8 cellular contexts compared by ENCODE assay signal in genomic region chr2:71452565-71452964, GRCh38. TPM values are rescaled to one million over a fixed set of nuclear protein-coding genes. Genes with fewer than 3 reads are reported as not detected.
DNase-seq lines count a peak whose midpoint lies in the region; ATAC-seq and TF ChIP-seq lines count a peak whose summit lies in the region.

No MANE protein-coding gene starts in this region.

- POLR2A ChIA-PET in activated naive CD8-positive, alpha-beta T cell treated with anti-CD3 and anti-CD28 coated beads, Interleukin-2, amount 10 ng/mL, durations not matched to agents 7 days and 5 days (lab: Charles Lee): no interaction called here

- peaks cover 10% of the 10 kb centered on the region for H3K27me3 ChIP-seq in colonic mucosa

- no peak for TF ChIP-seq CTCF in colonic mucosa (IDR thresholded peaks at IDR 0.05)

- H3K4me3 ChIP-seq in colonic mucosa: no peak overlapping the region

- peak; percentile 30 to 60 for DNase-seq in NCI-H526 (lab: John Stamatoyannopoulos, UW)
- no peak for DNase-seq in NCI-H526 treated with DMSO at 0.1 percent for 48 hours (lab: John Stamatoyannopoulos, UW)
- peak; percentile 73 for DNase-seq in NCI-H146 (lab: John Stamatoyannopoulos, UW)
- DNase-seq in activated naive CD8-positive, alpha-beta T cell treated with anti-CD3 and anti-CD28 coated beads, Interleukin-2, amount 10 ng/mL, durations not matched to agents 7 days and 5 days: no peak
- peak; percentile 70 for DNase-seq in kidney tubule cell (ENCODE audit: low spot score)
- DNase-seq in activated T-helper 2 cell treated with anti-CD3 and anti-CD28 coated beads, Interferon-gamma antibody, Interleukin-2, Interleukin-4, amounts not matched to agents 10 μg/mL and 5 μg/mL and 100 μg/mL, durations not matched to agents 14 hours and 24 hours and 36 hours (ENCODE audit: low spot score): no peak
- DNase-seq in colonic mucosa: no peak

- no peak overlapping the region for H3K27ac ChIP-seq in colonic mucosa

- H3K27ac Mint-ChIP-seq in activated naive CD8-positive, alpha-beta T cell treated with anti-CD3 and anti-CD28 coated beads, Interleukin-2, amount 10 ng/mL, durations not matched to agents 7 days and 5 days: no peak overlapping the region
- no peak overlapping the region for H3K27ac Mint-ChIP-seq in activated T-helper 2 cell treated with anti-CD3 and anti-CD28 coated beads, Interferon-gamma antibody, Interleukin-2, Interleukin-4, amounts not matched to agents 10 μg/mL and 5 μg/mL and 100 μg/mL, durations not matched to agents 14 hours and 24 hours and 36 hours

- H3K4me1 Mint-ChIP-seq in activated naive CD8-positive, alpha-beta T cell treated with anti-CD3 and anti-CD28 coated beads, Interleukin-2, amount 10 ng/mL, durations not matched to agents 7 days and 5 days: peaks cover 29% of the 10 kb centered on the region
- H3K4me1 Mint-ChIP-seq in activated T-helper 2 cell treated with anti-CD3 and anti-CD28 coated beads, Interferon-gamma antibody, Interleukin-2, Interleukin-4, amounts not matched to agents 10 μg/mL and 5 μg/mL and 100 μg/mL, durations not matched to agents 14 hours and 24 hours and 36 hours (ENCODE audit: low read depth): peaks cover 9% of the 10 kb centered on the region

- no peaks in the 10 kb centered on the region for H3K9me3 ChIP-seq in colonic mucosa

- H3K36me3 ChIP-seq in colonic mucosa: no peaks in the 10 kb centered on the region

- H3K9ac ChIP-seq in colonic mucosa (ENCODE audit: low read depth in 2 of 2, low read length in 2 of 2): no peak overlapping the region

- peaks cover 4% of the 10 kb centered on the region for H3K4me1 ChIP-seq in colonic mucosa

- peak overlapping the region; percentile 14 for H3K4me3 Mint-ChIP-seq in activated naive CD8-positive, alpha-beta T cell treated with anti-CD3 and anti-CD28 coated beads, Interleukin-2, amount 10 ng/mL, durations not matched to agents 7 days and 5 days
- no peak overlapping the region for H3K4me3 Mint-ChIP-seq in activated T-helper 2 cell treated with anti-CD3 and anti-CD28 coated beads, Interferon-gamma antibody, Interleukin-2, Interleukin-4, amounts not matched to agents 10 μg/mL and 5 μg/mL and 100 μg/mL, durations not matched to agents 14 hours and 24 hours and 36 hours (ENCODE audit: low read depth)

- H3K9me3 Mint-ChIP-seq in activated naive CD8-positive, alpha-beta T cell treated with anti-CD3 and anti-CD28 coated beads, Interleukin-2, amount 10 ng/mL, durations not matched to agents 7 days and 5 days: no peaks in the 10 kb centered on the region
- H3K9me3 Mint-ChIP-seq in activated T-helper 2 cell treated with anti-CD3 and anti-CD28 coated beads, Interferon-gamma antibody, Interleukin-2, Interleukin-4, amounts not matched to agents 10 μg/mL and 5 μg/mL and 100 μg/mL, durations not matched to agents 14 hours and 24 hours and 36 hours: no peaks in the 10 kb centered on the region

- H3K36me3 Mint-ChIP-seq in activated naive CD8-positive, alpha-beta T cell treated with anti-CD3 and anti-CD28 coated beads, Interleukin-2, amount 10 ng/mL, durations not matched to agents 7 days and 5 days: no peaks in the 10 kb centered on the region
- no peaks in the 10 kb centered on the region for H3K36me3 Mint-ChIP-seq in activated T-helper 2 cell treated with anti-CD3 and anti-CD28 coated beads, Interferon-gamma antibody, Interleukin-2, Interleukin-4, amounts not matched to agents 10 μg/mL and 5 μg/mL and 100 μg/mL, durations not matched to agents 14 hours and 24 hours and 36 hours (ENCODE audit: low read depth)

- intact Hi-C loops in activated T-helper 2 cell treated with anti-CD3 and anti-CD28 coated beads, Interferon-gamma antibody, Interleukin-2, Interleukin-4, amounts not matched to agents 10 μg/mL and 5 μg/mL and 100 μg/mL, durations not matched to agents 14 hours and 24 hours and 36 hours (cut with micrococcal nuclease): loop anchor here (5.0 kb wide), 1 partner anchor 225 kb away; the partner anchor contains the start of gene PAIP2B
- intact Hi-C loops in colonic mucosa (cut with DNase I): no loop called here

- H3K27me3 Mint-ChIP-seq in activated naive CD8-positive, alpha-beta T cell treated with anti-CD3 and anti-CD28 coated beads, Interleukin-2, amount 10 ng/mL, durations not matched to agents 7 days and 5 days: peaks cover 42% of the 10 kb centered on the region
- H3K27me3 Mint-ChIP-seq in activated T-helper 2 cell treated with anti-CD3 and anti-CD28 coated beads, Interferon-gamma antibody, Interleukin-2, Interleukin-4, amounts not matched to agents 10 μg/mL and 5 μg/mL and 100 μg/mL, durations not matched to agents 14 hours and 24 hours and 36 hours (ENCODE audit: low read depth): peaks cover 52% of the 10 kb centered on the region

- peak; percentile 77 for ATAC-seq in activated naive CD8-positive, alpha-beta T cell treated with anti-CD3 and anti-CD28 coated beads, Interleukin-2, amount 10 ng/mL, durations not matched to agents 7 days and 5 days (ENCODE audit: low read depth)
- ATAC-seq in GM21447 (IDR thresholded peaks at IDR 0.05; ENCODE audit: unreplicated experiment): no peak

RNA-seq across cellular contexts. Expression of gene DYSF, which starts 0.8 kb away (rescaled TPM):
- total RNA-seq in activated naive CD8-positive, alpha-beta T cell treated with anti-CD3 and anti-CD28 coated beads, Interleukin-2, amount 10 ng/mL, durations not matched to agents 7 days and 5 days: 1 to 10 TPM; 6.3 to 6.7 TPM
- 0.05 TPM in 1 of 2 replicates, not detected in the other for total RNA-seq in activated T-helper 2 cell treated with anti-CD3 and anti-CD28 coated beads, Interferon-gamma antibody, Interleukin-2, Interleukin-4, amounts not matched to agents 10 μg/mL and 5 μg/mL and 100 μg/mL, durations not matched to agents 14 hours and 24 hours and 36 hours
- 1 to 10 TPM; 2.4 to 7.5 TPM for total RNA-seq in colonic mucosa

Comparison
In these comparisons a context has a peak if more than half of its experiments do, and no peak if none do; other contexts are left out.
1. DNase-seq: peak in NCI-H526 (2 of 2), NCI-H146 (single experiment) and kidney tubule cell (single experiment); none in NCI-H526 treated with DMSO at 0.1 percent for 48 hours (single experiment), activated naive CD8-positive, alpha-beta T cell treated with anti-CD3 and anti-CD28 coated beads, Interleukin-2, amount 10 ng/mL, durations not matched to agents 7 days and 5 days (single experiment), activated T-helper 2 cell treated with anti-CD3 and anti-CD28 coated beads, Interferon-gamma antibody, Interleukin-2, Interleukin-4, amounts not matched to agents 10 μg/mL and 5 μg/mL and 100 μg/mL, durations not matched to agents 14 hours and 24 hours and 36 hours (single experiment) and colonic mucosa (single experiment).